ENCODE assay signal across 22 cellular contexts in the genomic region with DNA sequence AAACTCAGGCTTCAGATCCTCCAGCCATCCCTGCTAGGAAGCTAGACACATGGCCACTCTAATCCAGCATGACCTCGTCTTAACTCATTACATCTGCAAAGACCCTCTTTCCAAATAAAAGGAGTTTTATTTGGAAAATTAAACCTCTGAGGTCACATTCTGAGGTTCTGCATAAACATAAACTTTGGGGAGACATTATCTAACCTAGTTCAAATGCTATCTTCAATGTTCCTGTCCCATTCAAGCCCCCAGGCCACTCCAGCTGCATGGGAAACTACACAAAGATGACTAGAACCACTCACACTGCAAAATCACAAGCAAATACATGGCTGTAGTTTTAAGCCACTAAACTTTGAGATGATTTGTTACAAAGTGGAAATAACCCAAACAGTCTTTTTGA.
DNase-seq lines count a peak whose midpoint lies in the region; ATAC-seq and TF ChIP-seq lines count a peak whose summit lies in the region.
"Had no signal": no experiment of that assay in that cellular context is flagged by ENCODE, and none has a peak within 500 bp of the region (broad histone marks: within the 10 kb centered on the region; RNA-seq: fewer than 3 reads in every experiment).

No MANE protein-coding gene starts in this region.

- no peaks in the 10 kb centered on the region for H3K9me3 ChIP-seq in SK-N-SH
- H3K9me3 ChIP-seq in SK-N-MC (ENCODE audit: low read depth, low read length) = no peaks in the 10 kb centered on the region
- no peaks in the 10 kb centered on the region for H3K9me3 ChIP-seq in hepatocyte (ENCODE audit: low read depth)
- no peaks in the 10 kb centered on the region for H3K9me3 ChIP-seq in thoracic aorta
- H3K9me3 ChIP-seq: esophagus squamous epithelium, stomach had no signal

- peak overlapping the region; percentile 40 for H3K4me2 ChIP-seq in SK-N-SH
- no peak overlapping the region for H3K4me2 ChIP-seq in hepatocyte

- no peak; the same call in 1 of the 3 replicates for ATAC-seq in SK-N-SH treated with all-trans-retinoic acid at 6 μM for 48 hours
- ATAC-seq in thoracic aorta (ENCODE audit: insufficient number of reproducible peaks, low FRiP score, low read depth) = no peak
- ATAC-seq: K562, Panc1 had no signal

- no peaks in the 10 kb centered on the region for H3K9me2 ChIP-seq in SK-N-SH
- no peaks in the 10 kb centered on the region for H3K9me2 ChIP-seq in hepatocyte (replicated peaks; ENCODE audit: insufficient read depth)

- no peak overlapping the region for H3K27ac Mint-ChIP-seq in activated T-cell treated with anti-CD3 and anti-CD28 coated beads, Interleukin-2, amount 50 U/mL, for 24 hours

- peaks cover 0 to 4% of the 10 kb centered on the region in 2 experiments for H3K36me3 ChIP-seq in SK-N-SH (replicated peaks in 1 of 2; ENCODE audit: control insufficient read depth in 1 of 2, insufficient read depth in 2 of 2, low read length in 1 of 2)
- no peaks in the 10 kb centered on the region for H3K36me3 ChIP-seq in SK-N-MC (ENCODE audit: insufficient read depth, low read length)
- no peaks in the 10 kb centered on the region for H3K36me3 ChIP-seq in hepatocyte (replicated peaks; ENCODE audit: insufficient read depth, low read depth)
- H3K36me3 ChIP-seq in thoracic aorta = no peaks in the 10 kb centered on the region
- H3K36me3 ChIP-seq: esophagus squamous epithelium, stomach had no signal

- H3K27ac ChIP-seq in SK-N-SH (ENCODE audit: low read depth in 2 of 2, low read length in 1 of 2) (peak overlapping the region; percentile 81 to 95; a peak in 3 of 4 replicates), SK-N-MC (peak overlapping the region; percentile 78; the same call in 1 of the 2 replicates), hepatocyte (peak overlapping the region; percentile 67), thoracic aorta (peak overlapping the region; percentile 46 to 52)
- H3K27ac ChIP-seq: 22Rv1, parathyroid adenoma had no signal

- no peak for TF ChIP-seq CTCF in SK-N-SH (IDR thresholded peaks at IDR 0.05)
- no peak for TF ChIP-seq CTCF in hepatocyte (IDR thresholded peaks at IDR 0.05; ENCODE audit: poor library complexity)
- no peak for TF ChIP-seq CTCF in thoracic aorta (IDR thresholded peaks at IDR 0.05)

- peak overlapping the region; percentile 59; the same call in 1 of the 2 replicates for H3K9ac ChIP-seq in SK-N-SH
- no peak overlapping the region for H3K9ac ChIP-seq in SK-N-MC (ENCODE audit: insufficient read length)
- H3K9ac ChIP-seq: parathyroid adenoma had no signal

- 94% methylated on average over 1 of the region's 1 CpG for WGBS in SK-N-SH (ENCODE audit: low lambda C conversion rate)
- WGBS in hepatocyte (ENCODE audit: low lambda C conversion rate, missing lambda C conversion rate) = 74% methylated on average over 1 of the region's 1 CpG

- no peaks in the 10 kb centered on the region for H3K9me3 Mint-ChIP-seq in activated T-cell treated with anti-CD3 and anti-CD28 coated beads, Interleukin-2, amount 50 U/mL, for 24 hours

- H3K79me2 ChIP-seq in SK-N-SH (ENCODE audit: insufficient read depth) (no peaks in the 10 kb centered on the region), hepatocyte (no peaks in the 10 kb centered on the region)
- H3K79me2 ChIP-seq: parathyroid adenoma had no signal

- H3K27me3 ChIP-seq in SK-N-SH (ENCODE audit: insufficient read depth) (no peaks in the 10 kb centered on the region), hepatocyte (no peaks in the 10 kb centered on the region), thoracic aorta (replicated peaks; ENCODE audit: insufficient read depth) (no peaks in the 10 kb centered on the region)
- H3K27me3 ChIP-seq: esophagus squamous epithelium, stomach had no signal

- H4K20me1 ChIP-seq in SK-N-SH (ENCODE audit: insufficient read depth) (no peaks in the 10 kb centered on the region), hepatocyte (ENCODE audit: insufficient read depth, poor library complexity, severe bottlenecking) (no peaks in the 10 kb centered on the region)

- peak overlapping the region; percentile 81 for H2AFZ ChIP-seq in SK-N-SH (ENCODE audit: low read depth)
- no peak overlapping the region for H2AFZ ChIP-seq in hepatocyte
- H2AFZ ChIP-seq: parathyroid adenoma had no signal

- no peak overlapping the region for H3K4me3 Mint-ChIP-seq in activated T-cell treated with anti-CD3 and anti-CD28 coated beads, Interleukin-2, amount 50 U/mL, for 24 hours

- no peak overlapping the region for H3K4me3 ChIP-seq in SK-N-SH (ENCODE audit: low read depth in 2 of 2, low read length in 1 of 2)
- H3K4me3 ChIP-seq in SK-N-MC = no peak overlapping the region
- H3K4me3 ChIP-seq in hepatocyte = no peak overlapping the region
- no peak overlapping the region for H3K4me3 ChIP-seq in thoracic aorta
- H3K4me3 ChIP-seq: esophagus squamous epithelium, K562, stomach had no signal

- H3K4me1 ChIP-seq in SK-N-SH (ENCODE audit: control insufficient read depth in 1 of 2, insufficient read depth in 2 of 2, low read depth in 1 of 2, low read length in 1 of 2) (peaks cover 0 to 36% of the 10 kb centered on the region in 2 experiments), hepatocyte (ENCODE audit: insufficient read depth) (peaks cover 21% of the 10 kb centered on the region), thoracic aorta (ENCODE audit: control insufficient read depth in 1 of 2, low read depth in 2 of 2) (peaks cover 27 to 33% of the 10 kb centered on the region in 2 donors)

- no peak for TF ChIP-seq EP300 in SK-N-SH (IDR thresholded peaks at IDR 0.05; ENCODE audit: borderline replicate concordance in 1 of 2, low read depth in 1 of 2, low read length in 1 of 2)

- peaks cover 29% of the 10 kb centered on the region for H3F3A ChIP-seq in SK-N-SH (replicated peaks; ENCODE audit: insufficient read depth)

- H3K27me3 Mint-ChIP-seq in activated T-cell treated with anti-CD3 and anti-CD28 coated beads, Interleukin-2, amount 50 U/mL, for 24 hours = peaks cover 3% of the 10 kb centered on the region

- TF ChIP-seq RAD21 in SK-N-SH (IDR thresholded peaks at IDR 0.05; ENCODE audit: low read length) = no peak

- peaks cover 8% of the 10 kb centered on the region for H3K4me1 Mint-ChIP-seq in activated T-cell treated with anti-CD3 and anti-CD28 coated beads, Interleukin-2, amount 50 U/mL, for 24 hours (ENCODE audit: low read depth)

- H3K36me3 Mint-ChIP-seq in activated T-cell treated with anti-CD3 and anti-CD28 coated beads, Interleukin-2, amount 50 U/mL, for 24 hours (ENCODE audit: low read depth) = no peaks in the 10 kb centered on the region

- DNase-seq in SK-N-SH = no peak
- DNase-seq in SK-N-MC (ENCODE audit: low read depth, low spot score) = no peak
- DNase-seq in hepatocyte (ENCODE audit: low spot score) = no peak
- DNase-seq in thoracic aorta (ENCODE audit: low spot score) = no peak
- no peak for DNase-seq in NCI-H2227 (lab: John Stamatoyannopoulos, UW; ENCODE audit: unreplicated experiment)
- DNase-seq in NCI-H2081 (lab: John Stamatoyannopoulos, UW) = no peak
- DNase-seq in activated T-cell treated with anti-CD3 and anti-CD28 coated beads, Interleukin-2, amount 50 U/mL, for 24 hours = no peak
- DNase-seq: activated CD4-positive, alpha-beta T cell treated with anti-CD3 and anti-CD28 coated beads, Interleukin-2, amount 50 U/mL, for 1 hour; activated CD8-positive, alpha-beta memory T cell treated with anti-CD3 and anti-CD28 coated beads, Interleukin-2, amount 50 U/mL, for 48 hours; activated gamma-delta T cell; DMS153; effector CD4-positive, alpha-beta T cell; esophagus squamous epithelium; MV-4-11; NCI-H187; stimulated activated CD4-positive, alpha-beta T cell treated with anti-CD3 and anti-CD28 coated beads, Interleukin-2, amount 100 ng/mL, for 48 hours; stomach had no signal

- CTCF ChIA-PET in SK-N-SH (lab: Yijun Ruan, JAX) = interaction anchor here (0.8 kb wide), 1 partner anchor 139 kb away, joined by 3 read pairs; no protein-coding TSS in a partner anchor

- POLR2A ChIA-PET in SK-N-SH (lab: Yijun Ruan, JAX) = no interaction called here

TF ChIP-seq in SK-N-SH, 30 proteins besides CTCF, POLR2A, EP300 and RAD21:
- TF ChIP-seq RCOR1 (IDR thresholded peaks at IDR 0.05; ENCODE audit: low read length) (no peak), RXRA (IDR thresholded peaks at IDR 0.05; ENCODE audit: borderline replicate concordance, low read depth) (no peak), NFIC (IDR thresholded peaks at IDR 0.05; ENCODE audit: borderline replicate concordance) (no peak), MXI1 (IDR thresholded peaks at IDR 0.05; ENCODE audit: low read depth, low read length) (no peak)
- TF ChIP-seq, protein P1, sequence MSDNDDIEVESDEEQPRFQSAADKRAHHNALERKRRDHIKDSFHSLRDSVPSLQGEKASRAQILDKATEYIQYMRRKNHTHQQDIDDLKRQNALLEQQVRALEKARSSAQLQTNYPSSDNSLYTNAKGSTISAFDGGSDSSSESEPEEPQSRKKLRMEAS (IDR thresholded peaks at IDR 0.05; ENCODE audit: low read depth) = 0 out of 2 replicates have a peak, but pooled peaks have one; percentile 7

TF ChIP-seq in SK-N-SH treated with all-trans-retinoic acid at 6 μM for 48 hours, 23 proteins besides CTCF, POLR2A, EP300 and RAD21 (continues in another document):
- TF ChIP-seq ISL1 (CRISPR knock-in tag; IDR thresholded peaks at IDR 0.05) (no peak), GLIS3 (CRISPR knock-in tag; IDR thresholded peaks at IDR 0.05) (no peak), ZFP3 (CRISPR knock-in tag; IDR thresholded peaks at IDR 0.05) (no peak)
- TF ChIP-seq, protein P2, sequence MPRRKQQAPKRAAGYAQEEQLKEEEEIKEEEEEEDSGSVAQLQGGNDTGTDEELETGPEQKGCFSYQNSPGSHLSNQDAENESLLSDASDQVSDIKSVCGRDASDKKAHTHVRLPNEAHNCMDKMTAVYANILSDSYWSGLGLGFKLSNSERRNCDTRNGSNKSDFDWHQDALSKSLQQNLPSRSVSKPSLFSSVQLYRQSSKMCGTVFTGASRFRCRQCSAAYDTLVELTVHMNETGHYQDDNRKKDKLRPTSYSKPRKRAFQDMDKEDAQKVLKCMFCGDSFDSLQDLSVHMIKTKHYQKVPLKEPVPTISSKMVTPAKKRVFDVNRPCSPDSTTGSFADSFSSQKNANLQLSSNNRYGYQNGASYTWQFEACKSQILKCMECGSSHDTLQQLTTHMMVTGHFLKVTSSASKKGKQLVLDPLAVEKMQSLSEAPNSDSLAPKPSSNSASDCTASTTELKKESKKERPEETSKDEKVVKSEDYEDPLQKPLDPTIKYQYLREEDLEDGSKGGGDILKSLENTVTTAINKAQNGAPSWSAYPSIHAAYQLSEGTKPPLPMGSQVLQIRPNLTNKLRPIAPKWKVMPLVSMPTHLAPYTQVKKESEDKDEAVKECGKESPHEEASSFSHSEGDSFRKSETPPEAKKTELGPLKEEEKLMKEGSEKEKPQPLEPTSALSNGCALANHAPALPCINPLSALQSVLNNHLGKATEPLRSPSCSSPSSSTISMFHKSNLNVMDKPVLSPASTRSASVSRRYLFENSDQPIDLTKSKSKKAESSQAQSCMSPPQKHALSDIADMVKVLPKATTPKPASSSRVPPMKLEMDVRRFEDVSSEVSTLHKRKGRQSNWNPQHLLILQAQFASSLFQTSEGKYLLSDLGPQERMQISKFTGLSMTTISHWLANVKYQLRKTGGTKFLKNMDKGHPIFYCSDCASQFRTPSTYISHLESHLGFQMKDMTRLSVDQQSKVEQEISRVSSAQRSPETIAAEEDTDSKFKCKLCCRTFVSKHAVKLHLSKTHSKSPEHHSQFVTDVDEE (CRISPR knock-in tag; IDR thresholded peaks at IDR 0.05) = no peak
